7 cellular contexts compared by ENCODE assay signal in genomic region chr4:76781698-76782595, GRCh38.
A peak's percentile ranks its signal among the peaks of the same experiment; 100 is the strongest.
DNase-seq lines count a peak whose midpoint lies in the region; ATAC-seq lines count a peak whose summit lies in the region.

No MANE protein-coding gene starts in this region.

- no peaks in the 10 kb centered on the region for H3K79me2 ChIP-seq in Karpas-422 (ENCODE audit: low read length)

- H3K9me2 ChIP-seq in Karpas-422 (replicated peaks; ENCODE audit: insufficient read depth, low read length), result no peaks in the 10 kb centered on the region

- peak; percentile 51 for ATAC-seq in GM18907 (IDR thresholded peaks at IDR 0.05; ENCODE audit: unreplicated experiment)

- DNase-seq in cerebellar cortex (ENCODE audit: low spot score) (peak; percentile 28), NCI-H2107 treated with DMSO at 0.1 percent for 48 hours (lab: John Stamatoyannopoulos, UW; ENCODE audit: unreplicated experiment) (no peak), Karpas-422 (no peak), substantia nigra (lab: John Stamatoyannopoulos, UW) (no peak)

- H3K36me3 ChIP-seq in HUES48 (ENCODE audit: control insufficient read depth, insufficient read depth, low read length), result peaks cover 42% of the 10 kb centered on the region
- H3K36me3 ChIP-seq in Karpas-422 (ENCODE audit: insufficient read depth, low read length), result no peaks in the 10 kb centered on the region

- no peak overlapping the region for H3K4me2 ChIP-seq in Karpas-422 (ENCODE audit: low read depth, low read length, poor library complexity, severe bottlenecking)

- no peak overlapping the region for H2AFZ ChIP-seq in Karpas-422 (ENCODE audit: low read length)

- H3K9ac ChIP-seq in HUES48 (ENCODE audit: low read depth, low read length), result no peak overlapping the region
- H3K9ac ChIP-seq in Karpas-422 (ENCODE audit: low read length), result no peak overlapping the region

- H3K9me3 ChIP-seq in HUES48 (ENCODE audit: control insufficient read depth, insufficient read depth, low read length), result no peaks in the 10 kb centered on the region
- H3K9me3 ChIP-seq in Karpas-422 (ENCODE audit: low read length), result no peaks in the 10 kb centered on the region

- H4K20me1 ChIP-seq in Karpas-422 (ENCODE audit: insufficient read depth, low read depth, low read length), result no peaks in the 10 kb centered on the region

- peaks cover 24% of the 10 kb centered on the region for H3K4me1 ChIP-seq in HUES48 (ENCODE audit: control insufficient read depth, insufficient read depth, low read length)
- no peaks in the 10 kb centered on the region for H3K4me1 ChIP-seq in Karpas-422 (ENCODE audit: low read length)

- no peaks in the 10 kb centered on the region for H3K27me3 ChIP-seq in HUES48 (ENCODE audit: control insufficient read depth, insufficient read depth, low read length)
- H3K27me3 ChIP-seq in Karpas-422 (ENCODE audit: low read length), result no peaks in the 10 kb centered on the region

- H3K27ac ChIP-seq in HUES48 (ENCODE audit: low read depth, low read length) (peak overlapping the region; percentile 86), skin epidermis (peak overlapping the region in 12 of 21 experiments; percentile 9 to 88 (median 42)), Karpas-422 (ENCODE audit: low read length) (no peak overlapping the region), substantia nigra (ENCODE audit: low read depth, low read length, poor library complexity, severe bottlenecking) (no peak overlapping the region)

- H3K4me3 ChIP-seq in HUES48 (ENCODE audit: low read depth, low read length) (no peak overlapping the region), skin epidermis (no peak overlapping the region), Karpas-422 (ENCODE audit: low read length) (no peak overlapping the region)

Comparison
In these comparisons a context has a peak if more than half of its experiments do, and no peak if none do; other contexts are left out.
1. H3K27ac ChIP-seq: peak in HUES48 (single experiment) and skin epidermis (12 of 21); none in Karpas-422 (single experiment) and substantia nigra (single experiment).